ENCODE assay signal across 9 cellular contexts in genomic region chr22:50532824-50533344, GRCh38. TPM values are rescaled to one million over a fixed set of nuclear protein-coding genes. Genes with fewer than 3 reads are reported as not detected.
DNase-seq lines count a peak whose midpoint lies in the region; ATAC-seq and TF ChIP-seq lines count a peak whose summit lies in the region.
"Had no signal": no experiment of that assay in that cellular context is flagged by ENCODE, and none has a peak within 500 bp of the region (broad histone marks: within the 10 kb centered on the region; RNA-seq: fewer than 3 reads in every experiment).

No MANE protein-coding gene starts in this region.

- H3K9me3 Mint-ChIP-seq in MCF 10A (ENCODE audit: unreplicated experiment): no peaks in the 10 kb centered on the region

- TF ChIP-seq POLR2A in adrenal gland (IDR thresholded peaks at IDR 0.05): no peak
- no peak for TF ChIP-seq POLR2A in upper lobe of left lung (IDR thresholded peaks at IDR 0.05)

- POLR2A ChIA-PET in MCF 10A (lab: Yijun Ruan, JAX): interaction anchor here (2.0 to 2.3 kb wide), 2 partner anchors 24 to 88 kb away, joined by 5 to 8 read pairs; partner anchors contain the start of genes LMF2 and NCAPH2

- H3K9me3 ChIP-seq in mammary epithelial cell (replicated peaks; ENCODE audit: insufficient read depth, low read length) (no peaks in the 10 kb centered on the region), adrenal gland (replicated peaks in 1 of 3) (no peaks in the 10 kb centered on the region), mononuclear cell (ENCODE audit: low read depth, low read length) (no peaks in the 10 kb centered on the region), upper lobe of left lung (no peaks in the 10 kb centered on the region)

- peaks cover 19% of the 10 kb centered on the region for H3K4me1 Mint-ChIP-seq in MCF 10A (ENCODE audit: insufficient read depth, unreplicated experiment)

- intact Hi-C loops in MCF 10A (cut with micrococcal nuclease): loop anchor here (1.0 kb wide), 1 partner anchor 8 kb away; no protein-coding TSS in a partner anchor
- intact Hi-C loops in mammary epithelial cell (cut with micrococcal nuclease): no loop called here
- intact Hi-C loops in adrenal gland (cut with DNase I): no loop called here

- peaks cover 27% of the 10 kb centered on the region for H3K4me1 ChIP-seq in mammary epithelial cell (ENCODE audit: insufficient read depth, low read length)
- peaks cover 17 to 21% of the 10 kb centered on the region in 2 donors for H3K4me1 ChIP-seq in adrenal gland (replicated peaks in 1 of 2)
- peaks cover 84% of the 10 kb centered on the region for H3K4me1 ChIP-seq in mononuclear cell (ENCODE audit: insufficient read depth, low read length)
- H3K4me1 ChIP-seq in upper lobe of left lung: peaks cover 36 to 76% (median 42%) of the 10 kb centered on the region in 4 donors

- H3K27me3 ChIP-seq in mammary epithelial cell (ENCODE audit: insufficient read depth, low read length) (no peaks in the 10 kb centered on the region), adrenal gland (no peaks in the 10 kb centered on the region), mononuclear cell (ENCODE audit: insufficient read depth, low read length) (no peaks in the 10 kb centered on the region), upper lobe of left lung (no peaks in the 10 kb centered on the region)

- TF ChIP-seq EP300 in upper lobe of left lung (IDR thresholded peaks at IDR 0.05): no peak

- H3K36me3 ChIP-seq in mammary epithelial cell (ENCODE audit: insufficient read depth, low read length): no peaks in the 10 kb centered on the region
- no peaks in the 10 kb centered on the region for H3K36me3 ChIP-seq in adrenal gland (replicated peaks in 1 of 2)
- no peaks in the 10 kb centered on the region for H3K36me3 ChIP-seq in upper lobe of left lung
- H3K36me3 ChIP-seq: BLaER1 had no signal

- H3K27me3 Mint-ChIP-seq in MCF 10A (ENCODE audit: insufficient read depth, unreplicated experiment): no peaks in the 10 kb centered on the region

- BruUV-seq in MCF 10A (replicated peaks; lab: Mats Ljungman, UMichigan) (no TSS peak), mammary epithelial cell (replicated peaks; lab: Mats Ljungman, UMichigan) (no TSS peak)

- peak overlapping the region; percentile 97 for H3K27ac Mint-ChIP-seq in MCF 10A (ENCODE audit: low read depth, unreplicated experiment)

- CTCF ChIA-PET in MCF 10A (lab: Yijun Ruan, JAX) (no interaction called here), mammary epithelial cell (lab: Charles Lee; ENCODE audit: low non-redundant PET) (no interaction called here)

- H3K27ac ChIP-seq in mammary epithelial cell (ENCODE audit: insufficient read depth, low read depth, low read length) (no peak overlapping the region), adrenal gland (peak overlapping the region in 3 of 5 donors; percentile 10 to 95 (median 91)), upper lobe of left lung (peak overlapping the region; percentile 97 to 100 (median 98))
- H3K27ac ChIP-seq: BLaER1 had no signal

- H2AFZ ChIP-seq in mammary epithelial cell (ENCODE audit: low read depth, low read length): no peak overlapping the region

- TF ChIP-seq CTCF in MCF 10A (IDR thresholded peaks at IDR 0.05; ENCODE audit: unreplicated experiment) (no peak), mammary epithelial cell (conservative IDR thresholded peaks at IDR 0.05 in 1 of 2, IDR thresholded peaks at IDR 0.05 in 1 of 2; ENCODE audit: extremely low read depth in 1 of 2, insufficient read depth in 1 of 2, low read depth in 1 of 2, low read length in 2 of 2) (no peak), adrenal gland (IDR thresholded peaks at IDR 0.05) (no peak), upper lobe of left lung (IDR thresholded peaks at IDR 0.05) (no peak)

- ATAC-seq in upper lobe of left lung (ENCODE audit: low FRiP score in 2 of 2) (no peak), GM19452 (IDR thresholded peaks at IDR 0.05; ENCODE audit: unreplicated experiment) (no peak)

- no peak overlapping the region for H3K9ac ChIP-seq in mammary epithelial cell (ENCODE audit: insufficient read depth, low read length)
- H3K9ac ChIP-seq: BLaER1 had no signal

- in situ Hi-C loops in mammary epithelial cell (cut with MboI; ENCODE audit: low sequenced_read_pairs in 2 of 2): no loop called here

- 98% methylated on average over 5 of the region's 6 CpGs for WGBS in mammary epithelial cell (ENCODE audit: low coverage, missing lambda C conversion rate)
- WGBS in adrenal gland, 4 donors: 64 to 73% (median 70%) methylated on average over 6 of the region's 6 CpGs
- 67% methylated on average over 6 of the region's 6 CpGs for WGBS in upper lobe of left lung, 2 donors

- no peak overlapping the region for H3K4me3 ChIP-seq in mammary epithelial cell (replicated peaks in 1 of 3; ENCODE audit: insufficient read depth in 1 of 3, low read depth in 2 of 3, low read length in 3 of 3)
- no peak overlapping the region for H3K4me3 ChIP-seq in adrenal gland
- H3K4me3 ChIP-seq in mononuclear cell (ENCODE audit: low read length): peak overlapping the region; percentile 94
- H3K4me3 ChIP-seq in upper lobe of left lung: peak overlapping the region in 1 of 4 donors; percentile 93
- H3K4me3 ChIP-seq: BLaER1 had no signal

- no peaks in the 10 kb centered on the region for H3K79me2 ChIP-seq in mammary epithelial cell (ENCODE audit: insufficient read depth, low read length)

- peaks cover 28% of the 10 kb centered on the region for H3K36me3 Mint-ChIP-seq in MCF 10A (ENCODE audit: insufficient read depth, unreplicated experiment)

- H3K4me2 ChIP-seq in mammary epithelial cell (ENCODE audit: insufficient read depth, low read depth, low read length): no peak overlapping the region
- H3K4me2 ChIP-seq: BLaER1 had no signal

- dilution Hi-C loops in mammary epithelial cell (cut with HindIII; ENCODE audit: low sequenced_read_pairs): no loop called here

- H3K4me3 Mint-ChIP-seq in MCF 10A (ENCODE audit: unreplicated experiment): peak overlapping the region; percentile 85

- no peaks in the 10 kb centered on the region for H4K20me1 ChIP-seq in mammary epithelial cell (ENCODE audit: insufficient read depth, low read length)

- DNase-seq in MCF 10A (ENCODE audit: unreplicated experiment): no peak
- no peak for DNase-seq in mammary epithelial cell
- DNase-seq in adrenal gland: no peak
- no peak for DNase-seq in upper lobe of left lung
- DNase-seq in kidney glomerular epithelial cell (lab: John Stamatoyannopoulos, UW): no peak
- no peak for DNase-seq in NCI-H2227 treated with DMSO at 0.1 percent for 48 hours (lab: John Stamatoyannopoulos, UW)

RNA-seq across cellular contexts. Expression of gene TYMP, which starts 3.1 kb away (rescaled TPM):
- total RNA-seq in MCF 10A (2022) (41.0 and 54.4 TPM in 2 replicates), mammary epithelial cell (10 to 100 TPM in 1 of 2 donors, 1 to 10 TPM in 1; 4.9 to 45.5 TPM), adrenal gland (100 to 1,000 TPM in 3 of 8 donors, 10 to 100 TPM in 5; 14.6 to 152 (median 64.5) TPM), mononuclear cell (151 TPM), upper lobe of left lung (100 to 1,000 TPM; 162 to 346 (median 248) TPM)
- polyA plus RNA-seq in mammary epithelial cell (2.1 TPM), adrenal gland (10 to 100 TPM; 12.3 to 90.3 (median 89.5) TPM)
- polyA minus RNA-seq in mammary epithelial cell: not detected

RNA-seq across cellular contexts. Expression of gene SCO2, which starts 7.5 kb away (rescaled TPM):
- total RNA-seq in MCF 10A (2022) (2.4 and 5.4 TPM in 2 replicates), mammary epithelial cell (1 to 10 TPM; 2.8 to 6.6 TPM), adrenal gland (1 to 10 TPM in 6 of 8 donors, not detected in 2; 1.2 to 7.8 (median 4.1) TPM), mononuclear cell (33.8 TPM), upper lobe of left lung (10 to 100 TPM in 2 of 6 donors, 1 to 10 TPM in 3, not detected in 1; 1.7 to 14.0 (median 9.2) TPM)
- polyA plus RNA-seq in mammary epithelial cell (2.3 TPM), adrenal gland (1 to 10 TPM in 2 of 3 donors, not detected in 1; 1.2 to 4.0 TPM)
- not detected for polyA minus RNA-seq in mammary epithelial cell

RNA-seq across cellular contexts. Expression of gene KLHDC7B, which starts 12.8 kb away (rescaled TPM):
- total RNA-seq in MCF 10A (2022): 0.98 and 4.1 TPM in 2 replicates
- total RNA-seq in mammary epithelial cell: 1 to 10 TPM in 1 of 2 donors, under 1 TPM in 1; under 0.01 to 1.9 TPM
- polyA plus RNA-seq in mammary epithelial cell: 0.01 TPM
- polyA minus RNA-seq in mammary epithelial cell: not detected
- under 1 TPM in 6 of 8 donors, not detected in 2; 0.06 to 0.69 (median 0.30) TPM for total RNA-seq in adrenal gland
- under 1 TPM; 0.09 to 0.24 (median 0.24) TPM for polyA plus RNA-seq in adrenal gland
- total RNA-seq in mononuclear cell: 1.7 TPM
- 1 to 10 TPM in 2 of 6 donors, under 1 TPM in 2, not detected in 2; 0.39 to 1.5 (median 0.81) TPM for total RNA-seq in upper lobe of left lung

RNA-seq across cellular contexts. Expression of gene NCAPH2, which starts 24.9 kb away (rescaled TPM):
- total RNA-seq in MCF 10A (2022) (31.6 and 39.8 TPM in 2 replicates), mammary epithelial cell (10 to 100 TPM; 18.2 to 41.0 TPM), adrenal gland (10 to 100 TPM; 22.9 to 40.2 (median 32.6) TPM), mononuclear cell (40.6 TPM), upper lobe of left lung (100 to 1,000 TPM in 1 of 6 donors, 10 to 100 TPM in 5; 55.4 to 104 (median 62.2) TPM)
- polyA plus RNA-seq in mammary epithelial cell (33.3 TPM), adrenal gland (10 to 100 TPM; 13.8 to 90.5 (median 56.2) TPM)
- 56.4 TPM for polyA minus RNA-seq in mammary epithelial cell

RNA-seq across cellular contexts. Expression of gene LMF2, which starts 25.4 kb away (rescaled TPM):
- total RNA-seq in MCF 10A (2022) (49.4 and 50.9 TPM in 2 replicates), mammary epithelial cell (10 to 100 TPM; 47.8 to 84.8 TPM), adrenal gland (10 to 100 TPM; 47.5 to 91.0 (median 78.3) TPM), mononuclear cell (22.8 TPM), upper lobe of left lung (10 to 100 TPM; 36.0 to 87.4 (median 77.4) TPM)
- polyA plus RNA-seq in mammary epithelial cell (50.3 TPM), adrenal gland (100 to 1,000 TPM in 1 of 3 donors, 10 to 100 TPM in 1, 1 to 10 TPM in 1; 6.3 to 120 (median 90.3) TPM)
- 9.1 TPM for polyA minus RNA-seq in mammary epithelial cell
